Comparison of ENCODE assay signal across 9 cellular contexts in the genomic region with DNA sequence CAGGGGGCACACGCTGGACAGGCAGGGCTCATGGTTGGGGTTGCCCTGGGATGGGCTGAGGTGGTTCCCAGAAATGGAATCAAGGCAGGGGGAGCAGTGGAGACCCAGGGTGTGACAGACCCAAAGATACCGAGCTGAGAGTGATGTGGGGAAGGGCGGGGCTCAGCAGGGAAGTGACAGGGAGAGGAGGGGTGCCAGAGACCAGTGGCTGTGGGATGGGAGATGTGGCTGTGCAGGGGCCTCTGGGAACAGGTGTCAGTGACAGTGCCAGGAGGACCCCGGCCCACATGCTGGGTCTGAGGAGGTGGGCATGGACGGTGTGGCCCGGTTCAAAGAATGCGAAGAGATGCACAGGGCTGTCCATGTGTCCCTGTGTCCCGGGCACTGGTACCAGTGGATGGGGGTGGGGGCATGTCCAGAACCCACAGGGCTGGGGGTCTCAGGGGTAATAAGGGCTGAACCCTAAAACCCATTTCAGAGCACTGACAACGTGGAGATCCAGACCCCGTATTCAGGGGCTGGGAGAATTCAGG. TPM values are rescaled to one million over a fixed set of nuclear protein-coding genes. Genes with fewer than 3 reads are reported as not detected.
DNase-seq lines count a peak whose midpoint lies in the region; ATAC-seq and TF ChIP-seq lines count a peak whose summit lies in the region.
"Had no signal": no experiment of that assay in that cellular context is flagged by ENCODE, and none has a peak within 500 bp of the region (broad histone marks: within the 10 kb centered on the region; RNA-seq: fewer than 3 reads in every experiment).

No MANE protein-coding gene starts in this region.

- H3K27ac ChIP-seq in mammary epithelial cell (ENCODE audit: insufficient read depth, low read depth, low read length) (no peak overlapping the region), vagina (peak overlapping the region; percentile 51)

- H3K9ac ChIP-seq in mammary epithelial cell (ENCODE audit: insufficient read depth, low read length), result peak overlapping the region; percentile 57

- H2AFZ ChIP-seq in mammary epithelial cell (ENCODE audit: low read depth, low read length), result no peak overlapping the region

- ATAC-seq in Right ventricle myocardium inferior, result peak; percentile 24

- no peak for TF ChIP-seq POLR2A in vagina (IDR thresholded peaks at IDR 0.05)

- no peaks in the 10 kb centered on the region for H3K27me3 ChIP-seq in mammary epithelial cell (ENCODE audit: insufficient read depth, low read length)
- H3K27me3 ChIP-seq in vagina, result no peaks in the 10 kb centered on the region

- H3K9me3 Mint-ChIP-seq in mesothelial cell of epicardium, result no peaks in the 10 kb centered on the region

- H3K36me3 ChIP-seq in mammary epithelial cell (ENCODE audit: insufficient read depth, low read length), result no peaks in the 10 kb centered on the region
- no peaks in the 10 kb centered on the region for H3K36me3 ChIP-seq in vagina

- in situ Hi-C loops in mammary epithelial cell (cut with MboI; ENCODE audit: low sequenced_read_pairs in 2 of 2), result no loop called here

- H3K27me3 Mint-ChIP-seq in mesothelial cell of epicardium (ENCODE audit: low read depth), result no peaks in the 10 kb centered on the region

- CTCF ChIA-PET in mammary epithelial cell (lab: Charles Lee; ENCODE audit: low non-redundant PET), result interaction anchor here (0.6 kb wide), 1 partner anchor 105 kb away, joined by 6 read pairs; no protein-coding TSS in a partner anchor

- peaks cover 26% of the 10 kb centered on the region for H3K4me1 ChIP-seq in mammary epithelial cell (ENCODE audit: insufficient read depth, low read length)
- peaks cover 40% of the 10 kb centered on the region for H3K4me1 ChIP-seq in vagina

- intact Hi-C loops in Right ventricle myocardium inferior (cut with DNase I), result loop anchor here (5.0 kb wide), 1 partner anchor 91 kb away; no protein-coding TSS in a partner anchor
- intact Hi-C loops in cardiac septum (cut with DNase I), result loop anchor here (10.0 kb wide), 1 partner anchor 389 kb away; the partner anchor contains the start of gene MRGBP
- intact Hi-C loops in mammary epithelial cell (cut with micrococcal nuclease), result loop anchor here (1.0 to 5.0 kb wide), 3 partner anchors 104 to 386 kb away; partner anchors contain the start of gene ADRM1
- intact Hi-C loops in vagina (cut with DNase I), result no loop called here

- peaks cover 15% of the 10 kb centered on the region for H3K79me2 ChIP-seq in mammary epithelial cell (ENCODE audit: insufficient read depth, low read length)

- TF ChIP-seq CTCF in mammary epithelial cell (conservative IDR thresholded peaks at IDR 0.05 in 1 of 2, IDR thresholded peaks at IDR 0.05 in 1 of 2; ENCODE audit: extremely low read depth in 1 of 2, insufficient read depth in 1 of 2, low read depth in 1 of 2, low read length in 2 of 2) (no peak), mesothelial cell of epicardium (IDR thresholded peaks at IDR 0.05; ENCODE audit: unreplicated experiment) (no peak), vagina (IDR thresholded peaks at IDR 0.05) (no peak)

- peak overlapping the region; percentile 90 for H3K4me2 ChIP-seq in mammary epithelial cell (ENCODE audit: insufficient read depth, low read depth, low read length)

- 34% methylated on average over 7 of the region's 10 CpGs for WGBS in mammary epithelial cell (ENCODE audit: low coverage, missing lambda C conversion rate)

- H3K4me3 Mint-ChIP-seq in mesothelial cell of epicardium, result peak overlapping the region; percentile 64

- BruUV-seq in mammary epithelial cell (replicated peaks; lab: Mats Ljungman, UMichigan), result no TSS peak

- no peaks in the 10 kb centered on the region for H3K9me3 ChIP-seq in mammary epithelial cell (replicated peaks; ENCODE audit: insufficient read depth, low read length)
- no peaks in the 10 kb centered on the region for H3K9me3 ChIP-seq in vagina

- DNase-seq in Right ventricle myocardium inferior (ENCODE audit: missing footprints) (no peak), cardiac septum (ENCODE audit: low spot score) (no peak), mammary epithelial cell (no peak), mesothelial cell of epicardium (ENCODE audit: low spot score in 2 of 2, unreplicated experiment in 2 of 2) (no peak), vagina (ENCODE audit: extremely low spot score in 2 of 2) (no peak), GDM1 (lab: John Stamatoyannopoulos, UW) (no peak), NCI-H2081 (lab: John Stamatoyannopoulos, UW) (no peak)
- no peak for DNase-seq in stimulated activated CD4-positive, alpha-beta T cell treated with anti-CD3 and anti-CD28 coated beads, Interleukin-15, amount 100 ng/mL, for 24 hours

- dilution Hi-C loops in mammary epithelial cell (cut with HindIII; ENCODE audit: low sequenced_read_pairs), result no loop called here

- H3K27ac Mint-ChIP-seq in mesothelial cell of epicardium, result peak overlapping the region; percentile 30

- H3K4me3 ChIP-seq in mammary epithelial cell (replicated peaks in 1 of 3; ENCODE audit: insufficient read depth in 1 of 3, low read depth in 2 of 3, low read length in 3 of 3) (peak overlapping the region; percentile 56 to 71 (median 69)), vagina (peak overlapping the region; percentile 55 to 89)

- peaks cover 23% of the 10 kb centered on the region for H3K4me1 Mint-ChIP-seq in mesothelial cell of epicardium

- peaks cover 1% of the 10 kb centered on the region for H3K36me3 Mint-ChIP-seq in mesothelial cell of epicardium

- no peaks in the 10 kb centered on the region for H4K20me1 ChIP-seq in mammary epithelial cell (ENCODE audit: insufficient read depth, low read length)

RNA-seq across cellular contexts. Expression of gene CABLES2, which starts 1.0 kb away (rescaled TPM):
- total RNA-seq in Right ventricle myocardium inferior, result 18.1 TPM
- total RNA-seq in cardiac septum, result 10.7 TPM
- 1 to 10 TPM; 2.3 to 4.4 TPM for total RNA-seq in mammary epithelial cell
- 4.7 TPM for polyA plus RNA-seq in mammary epithelial cell
- 12.8 TPM for polyA minus RNA-seq in mammary epithelial cell
- total RNA-seq in mesothelial cell of epicardium, result 22.8 to 23.7 TPM (median 23.6 TPM) in 3 replicates
- 1.5 TPM for total RNA-seq in vagina

RNA-seq across cellular contexts. Expression of gene RPS21, which starts 19.1 kb away (rescaled TPM):
- total RNA-seq in Right ventricle myocardium inferior (782 TPM), cardiac septum (466 TPM), mammary epithelial cell (1,000 to 10,000 TPM in 1 of 2 donors, 100 to 1,000 TPM in 1; 894 to 1,553 TPM), mesothelial cell of epicardium (1,089 to 1,145 TPM (median 1,126 TPM) in 3 replicates), vagina (1,935 TPM)
- 3,470 TPM for polyA plus RNA-seq in mammary epithelial cell
- 261 TPM for polyA minus RNA-seq in mammary epithelial cell

RNA-seq across cellular contexts. Expression of gene RBBP8NL, which starts 21.3 kb away (rescaled TPM):
- total RNA-seq in Right ventricle myocardium inferior (not detected), cardiac septum (not detected), mammary epithelial cell (under 1 TPM in 1 of 2 donors, not detected in 1; 0.14 TPM), mesothelial cell of epicardium (12.3 to 13.5 TPM (median 12.6 TPM) in 3 replicates), vagina (1.7 TPM)
- 0.03 TPM for polyA plus RNA-seq in mammary epithelial cell
- polyA minus RNA-seq in mammary epithelial cell, result not detected
- total RNA-seq: HT1080 had no signal

RNA-seq across cellular contexts. Expression of gene LAMA5, which starts 38.9 kb away (rescaled TPM):
- total RNA-seq in Right ventricle myocardium inferior (89.3 TPM), cardiac septum (101 TPM), mammary epithelial cell (100 to 1,000 TPM in 1 of 2 donors, 10 to 100 TPM in 1; 71.3 to 220 TPM), mesothelial cell of epicardium (571 to 618 TPM (median 601 TPM) in 3 replicates), vagina (150 TPM)
- 9.7 TPM for polyA plus RNA-seq in mammary epithelial cell
- 19.0 TPM for polyA minus RNA-seq in mammary epithelial cell
